Comparison of ENCODE assay signal across 8 cellular contexts in genomic region chr9:114587345-114588149, GRCh38. TPM values are rescaled to one million over a fixed set of nuclear protein-coding genes. Genes with fewer than 3 reads are reported as not detected.
A peak's percentile ranks its signal among the peaks of the same experiment; 100 is the strongest.
DNase-seq lines count a peak whose midpoint lies in the region; ATAC-seq and TF ChIP-seq lines count a peak whose summit lies in the region.

Gene ATP6V1G1, plus strand, starts transcription at chr9:114587769. Its CDS starts 70 bp downstream, at chr9:114587839.

- TF ChIP-seq POLR2A in uterus (IDR thresholded peaks at IDR 0.05), result peak; percentile 94 to 95

- 1% methylated on average over 50 of the region's 50 CpGs for WGBS in right cardiac atrium

- H3K27me3 ChIP-seq in right cardiac atrium (ENCODE audit: control insufficient read depth, insufficient read depth), result no peaks in the 10 kb centered on the region
- H3K27me3 ChIP-seq in uterus, result no peaks in the 10 kb centered on the region

- H3K36me3 ChIP-seq in uterus, result no peaks in the 10 kb centered on the region

- ATAC-seq in GM18499 (IDR thresholded peaks at IDR 0.05; ENCODE audit: insufficient read depth, unreplicated experiment) (peak; percentile 88), HG02943 (IDR thresholded peaks at IDR 0.05; ENCODE audit: low read depth, unreplicated experiment) (peak; percentile 95), right cardiac atrium (peak; percentile 99 to 100)

- H3K27ac ChIP-seq in right cardiac atrium (ENCODE audit: low read length) (peak within 1 kb of the TSS; percentile 97), uterus (peak within 1 kb of the TSS; percentile 90 to 95)

- H3K9me3 ChIP-seq in right cardiac atrium (ENCODE audit: control insufficient read depth, low read length), result no peaks in the 10 kb centered on the region
- H3K9me3 ChIP-seq in uterus, result no peaks in the 10 kb centered on the region

- intact Hi-C loops in T-helper 2 cell treated with Interferon-gamma antibody and Interleukin-4, amounts not matched to agents 100 ng/mL and 5 ng/mL, for 36 hours (cut with micrococcal nuclease), result loop anchor here (1.0 to 10.0 kb wide), 5 partner anchors 24 to 1173 kb away; partner anchors contain the start of genes AKNA, C9orf43, POLE3 and TMEM268
- intact Hi-C loops in right cardiac atrium (cut with DNase I) (no loop called here), uterus (cut with DNase I; ENCODE audit: low total_unique reads) (no loop called here)

- H3K4me3 ChIP-seq in right cardiac atrium (ENCODE audit: low read length), result peak within 1 kb of the TSS; percentile 91
- H3K4me3 ChIP-seq in uterus, result peak within 1 kb of the TSS; percentile 77 to 95

- peak in 3 of 4 experiments; percentile 9 to 27 (median 25) for TF ChIP-seq CTCF in uterus (IDR thresholded peaks at IDR 0.05)

- DNase-seq in NCI-H187 treated with DMSO at 0.1 percent for 48 hours (lab: John Stamatoyannopoulos, UW), result peak; percentile 62
- peak; percentile 85 to 99 (median 96) for DNase-seq in anterior cingulate cortex (lab: John Stamatoyannopoulos, UW)
- peak; percentile 100 for DNase-seq in right cardiac atrium
- peak; percentile 97 for DNase-seq in pulmonary artery endothelial cell (ENCODE audit: low read depth, low spot score)
- DNase-seq in uterus, result peak; percentile 99 to 100

- no peaks in the 10 kb centered on the region for H3K4me1 ChIP-seq in right cardiac atrium (ENCODE audit: control insufficient read depth, insufficient read depth, low read length)
- peaks cover 5 to 11% of the 10 kb centered on the region in 2 donors for H3K4me1 ChIP-seq in uterus

RNA-seq across cellular contexts. Expression of gene ATP6V1G1, which starts in this region (rescaled TPM):
- 76.6 and 77.6 TPM in 2 replicates for total RNA-seq in T-helper 2 cell treated with Interferon-gamma antibody and Interleukin-4, amounts not matched to agents 100 ng/mL and 5 ng/mL, for 36 hours
- total RNA-seq in right cardiac atrium (10 to 100 TPM; 91.5 to 99.7 (median 98.0) TPM), pulmonary artery endothelial cell (93.8 and 95.0 TPM in 2 replicates), uterus (100 to 1,000 TPM in 2 of 4 donors, 10 to 100 TPM in 2; 90.9 to 310 (median 130) TPM)
- 157 TPM for polyA plus RNA-seq in right cardiac atrium

Comparison
In these comparisons a context has a peak if more than half of its experiments do, and no peak if none do; other contexts are left out.
1. Peak in every context shown above with its lines: DNase-seq, ATAC-seq, H3K4me3 ChIP-seq and H3K27ac ChIP-seq.